In the genomic region with DNA sequence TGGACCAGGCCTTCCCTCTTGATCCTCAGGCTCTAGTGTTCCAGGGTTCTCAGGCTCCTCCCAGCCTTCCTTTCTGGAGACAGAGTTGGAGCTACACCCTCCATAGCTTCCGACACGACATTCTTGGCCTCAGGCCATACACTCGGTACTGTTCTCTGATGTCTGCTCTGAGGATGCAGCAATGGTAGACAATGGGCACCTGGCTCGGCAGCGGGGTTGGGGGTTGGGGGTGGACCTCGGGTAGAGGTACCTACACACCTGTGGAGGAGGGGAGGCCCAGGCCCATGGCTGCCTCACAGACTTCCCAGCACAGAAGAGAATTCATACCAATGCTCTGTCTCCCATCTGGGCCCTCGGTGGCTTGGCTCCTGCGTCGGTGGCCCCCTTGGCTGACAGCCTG, we compare ENCODE assay signal across 14 cellular contexts. TPM values are rescaled to one million over a fixed set of nuclear protein-coding genes. Genes with fewer than 3 reads are reported as not detected.
"Had no signal": no experiment of that assay in that cellular context is flagged by ENCODE, and none has a peak within 500 bp of the region (broad histone marks: within the 10 kb centered on the region; RNA-seq: fewer than 3 reads in every experiment).

No MANE protein-coding gene starts in this region.

- H3K4me1 ChIP-seq: adrenal gland had no signal

- H3K27ac ChIP-seq: adrenal gland, upper lobe of left lung had no signal

- H3K4me3 ChIP-seq: adrenal gland, smooth muscle cell, upper lobe of left lung had no signal

- DNase-seq: activated CD4-positive, alpha-beta T cell treated with anti-CD3 and anti-CD28 coated beads, Interleukin-2, amount 50 U/mL, for 1 hour; activated naive CD4-positive, alpha-beta T cell treated with anti-CD3 and anti-CD28 coated beads, Interleukin-2, amount 50 U/mL, for 16 hours; caudate nucleus; cortex of kidney; effector memory CD4-positive, alpha-beta T cell; retina; stimulated activated CD4-positive, alpha-beta T cell treated with anti-CD3 and anti-CD28 coated beads, Interleukin-1b, Interleukin-23, amount 100 ng/mL, for 48 hours; stimulated activated naive CD4-positive, alpha-beta T cell; T-helper 2 cell had no signal

- H3K9me3 ChIP-seq: adrenal gland, upper lobe of left lung had no signal

- H3K36me3 ChIP-seq: adrenal gland, upper lobe of left lung had no signal

- H3K27me3 ChIP-seq: adrenal gland, upper lobe of left lung had no signal

RNA-seq across cellular contexts. Expression of a gene that starts 21.4 kb away (rescaled TPM):
- total RNA-seq: smooth muscle cell had no signal

RNA-seq across cellular contexts. Expression of a gene that starts 49.0 kb away (rescaled TPM):
- total RNA-seq: epithelial cell of proximal tubule, kidney epithelial cell, smooth muscle cell had no signal
